29 cellular contexts compared by ENCODE assay signal in genomic region chr2:68134120-68134519, GRCh38.
"Had no signal": no experiment of that assay in that cellular context is flagged by ENCODE, and none has a peak within 500 bp of the region (broad histone marks: within the 10 kb centered on the region; RNA-seq: fewer than 3 reads in every experiment).

No MANE protein-coding gene starts in this region.

- H3K27ac ChIP-seq: ovary, parathyroid adenoma, psoas muscle, right lobe of liver, sigmoid colon, spleen, suprapubic skin, testis, tibial artery, transverse colon, upper lobe of right lung, uterus had no signal

- H3K27me3 ChIP-seq: neutrophil, ovary, right lobe of liver, sigmoid colon, spleen, suprapubic skin, testis, tibial artery, transverse colon, upper lobe of right lung, uterus had no signal

- H3K4me3 ChIP-seq: ovary, psoas muscle, right lobe of liver, sigmoid colon, smooth muscle cell, spleen, suprapubic skin, testis, tibial artery, transverse colon, upper lobe of right lung, uterus had no signal

- H3K4me2 ChIP-seq: smooth muscle cell had no signal

- H3K9me3 ChIP-seq: neutrophil, ovary, psoas muscle, right lobe of liver, sigmoid colon, spleen, suprapubic skin, testis, tibial artery, transverse colon, upper lobe of right lung, uterus had no signal

- H2AFZ ChIP-seq: parathyroid adenoma had no signal

- H3K79me2 ChIP-seq: parathyroid adenoma had no signal

- H3K9ac ChIP-seq: parathyroid adenoma had no signal

- DNase-seq: naive thymus-derived CD8-positive, alpha-beta T cell; nephron progenitor cell; ovary; posterior cingulate gyrus; psoas muscle; right cardiac atrium; right lobe of liver; sigmoid colon; spleen; stimulated activated CD4-positive, alpha-beta T cell treated with anti-CD3 and anti-CD28 coated beads, Interleukin-12 subunit alpha, Interleukin-12 subunit beta, amount 100 ng/mL, for 4 hours; stimulated activated CD4-positive, alpha-beta T cell treated with anti-CD3 and anti-CD28 coated beads, Interleukin-1b, Interleukin-23, amount 100 ng/mL, for 48 hours; stimulated activated CD4-positive, alpha-beta T cell treated with anti-CD3 and anti-CD28 coated beads, Interleukin-4, amount 100 ng/mL, for 1 hour; stimulated activated CD4-positive, alpha-beta T cell treated with anti-CD3 and anti-CD28 coated beads, Interleukin-4, amount 100 ng/mL, for 4 hours; stimulated activated CD8-positive, alpha-beta memory T cell treated with anti-CD3 and anti-CD28 coated beads, Interleukin-4, amount 100 ng/mL, for 48 hours; stimulated activated naive CD4-positive, alpha-beta T cell; stimulated activated naive CD8-positive, alpha-beta T cell treated with anti-CD3 and anti-CD28 coated beads, Interleukin-15, amount 100 ng/mL, for 72 hours; stimulated activated naive CD8-positive, alpha-beta T cell treated with anti-CD3 and anti-CD28 coated beads, Interleukin-15, Interleukin-2, amounts not matched to agents 100 U/mL and 50 U/mL, for 24 hours; substantia nigra; testis; tibial artery; upper lobe of right lung; uterus had no signal

- ATAC-seq: naive thymus-derived CD8-positive, alpha-beta T cell; natural killer cell treated with Interleukin-12 subunit alpha and Interleukin-12 subunit beta and Interleukin-15 and Interleukin-18, amount 100 ng/mL, for 72 hours; psoas muscle; right cardiac atrium; right lobe of liver; stimulated activated memory B cell treated with anti-CD40 and anti-IgM and Interleukin-4, amounts not matched to agents 10 μg/mL and 1 μg/mL and 100 μg/mL, for 72 hours; stimulated activated naive CD8-positive, alpha-beta T cell treated with anti-CD3 and anti-CD28 coated beads, Interleukin-15, amount 100 ng/mL, for 72 hours; stimulated activated naive CD8-positive, alpha-beta T cell treated with anti-CD3 and anti-CD28 coated beads, Interleukin-15, Interleukin-2, amounts not matched to agents 100 U/mL and 50 U/mL, for 24 hours; upper lobe of right lung had no signal

- H3K36me3 ChIP-seq: neutrophil, ovary, uterus had no signal

- H3K4me1 ChIP-seq: parathyroid adenoma, psoas muscle, right lobe of liver, sigmoid colon, suprapubic skin, testis, tibial artery, upper lobe of right lung, uterus had no signal
